In the genomic region with DNA sequence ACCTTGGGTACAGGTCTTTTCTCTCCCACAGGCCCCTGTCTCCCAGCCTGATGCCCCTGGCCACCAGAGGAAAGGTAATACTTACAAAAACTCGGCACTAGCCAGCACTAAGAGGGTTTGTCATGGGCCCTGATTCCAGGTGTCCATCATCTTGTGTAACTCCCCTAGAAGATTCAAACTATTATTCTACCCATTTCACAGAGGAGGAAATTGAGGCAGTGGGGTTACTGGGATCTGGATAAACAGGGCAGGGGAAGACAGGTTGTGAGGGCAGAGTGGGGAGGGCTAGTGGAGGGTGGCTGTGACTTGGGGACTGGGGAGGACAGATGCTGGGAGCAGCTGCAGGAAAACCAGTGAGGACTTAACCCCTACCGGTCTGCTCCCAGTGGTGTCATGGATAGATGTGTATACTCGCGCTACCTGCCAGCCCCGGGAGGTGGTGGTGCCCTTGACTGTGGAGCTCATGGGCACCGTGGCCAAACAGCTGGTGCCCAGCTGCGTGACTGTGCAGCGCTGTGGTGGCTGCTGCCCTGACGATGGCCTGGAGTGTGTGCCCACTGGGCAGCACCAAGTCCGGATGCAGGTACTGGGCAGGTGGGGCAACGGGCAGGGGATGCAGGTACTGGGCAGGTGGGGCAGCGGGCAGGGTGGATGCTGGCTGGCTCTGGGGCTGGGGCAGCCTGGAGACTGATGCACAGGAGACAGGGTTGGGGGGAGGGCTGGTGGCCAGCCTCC, we compare ENCODE assay signal across 8 cellular contexts. TPM values are rescaled to one million over a fixed set of nuclear protein-coding genes. Genes with fewer than 3 reads are reported as not detected.
A peak's percentile ranks its signal among the peaks of the same experiment; 100 is the strongest.
DNase-seq lines count a peak whose midpoint lies in the region; ATAC-seq and TF ChIP-seq lines count a peak whose summit lies in the region.

No MANE protein-coding gene starts in this region.

- no peak overlapping the region for H4K5ac ChIP-seq in H9 (ENCODE audit: insufficient read length, low read depth, low read length)

- no peak overlapping the region for H2AK5ac ChIP-seq in H9 (ENCODE audit: insufficient read length, low read length)

- no peak overlapping the region for H3T11ph ChIP-seq in H9 (ENCODE audit: low read length)

- no peaks in the 10 kb centered on the region for H3K4me1 ChIP-seq in H9 (ENCODE audit: insufficient read depth, low read length)
- H3K4me1 ChIP-seq in hepatocyte (ENCODE audit: insufficient read depth), result peaks cover 14% of the 10 kb centered on the region
- H3K4me1 ChIP-seq in spleen, result peaks cover 34 to 94% (median 76%) of the 10 kb centered on the region in 6 donors

- H3K27me3 Mint-ChIP-seq in H9 (ENCODE audit: low read depth), result peaks cover 20% of the 10 kb centered on the region
- H3K27me3 Mint-ChIP-seq in activated B cell treated with CpG ODN at 0.5 μM for 24 hours, result no peaks in the 10 kb centered on the region

- peaks cover 18% of the 10 kb centered on the region for H3K23me2 ChIP-seq in H9 (ENCODE audit: insufficient read length, low read depth, low read length, poor library complexity, severe bottlenecking)

- H3K27ac ChIP-seq in H9 (ENCODE audit: insufficient read length, low read depth, low read length), result no peak overlapping the region
- H3K27ac ChIP-seq in hepatocyte, result no peak overlapping the region
- H3K27ac ChIP-seq in spleen, result peak overlapping the region; percentile 72 to 93 (median 86)

- H3K9me3 Mint-ChIP-seq in H9 (no peaks in the 10 kb centered on the region), activated B cell treated with CpG ODN at 0.5 μM for 24 hours (no peaks in the 10 kb centered on the region)

- ATAC-seq in activated B cell treated with CpG ODN at 0.5 μM for 24 hours (ENCODE audit: low read depth), result no peak

- POLR2A ChIA-PET in activated B cell treated with CpG ODN at 0.5 μM for 24 hours (lab: Charles Lee), result interaction anchor here (1.3 to 2.0 kb wide), 4 partner anchors 9 to 50 kb away, joined by 4 to 11 read pairs (median 6); partner anchors contain the start of genes NUDT22, STIP1 and TRPT1

- no peaks in the 10 kb centered on the region for H3K9me3 ChIP-seq in H9 (ENCODE audit: control insufficient read depth, low read depth, low read length)
- no peaks in the 10 kb centered on the region for H3K9me3 ChIP-seq in hepatocyte (ENCODE audit: low read depth)
- H3K9me3 ChIP-seq in spleen, result no peaks in the 10 kb centered on the region

- H3K4me3 Mint-ChIP-seq in H9 (peak overlapping the region; percentile 81 to 85), activated B cell treated with CpG ODN at 0.5 μM for 24 hours (peak overlapping the region; percentile 90)

- H2BK20ac ChIP-seq in H9 (ENCODE audit: low read depth, low read length, poor library complexity, severe bottlenecking), result no peak overlapping the region

- no peaks in the 10 kb centered on the region for H3K36me3 ChIP-seq in hepatocyte (replicated peaks; ENCODE audit: insufficient read depth, low read depth)
- H3K36me3 ChIP-seq in spleen, result peaks cover 0 to 33% (median 18%) of the 10 kb centered on the region in 6 donors

- H3K14ac ChIP-seq in H9 (ENCODE audit: insufficient read depth, low read length), result no peak overlapping the region

- H3K23ac ChIP-seq in H9 (ENCODE audit: insufficient read length, low read depth, low read length), result no peak overlapping the region

- no peaks in the 10 kb centered on the region for H3K9me2 ChIP-seq in hepatocyte (replicated peaks; ENCODE audit: insufficient read depth)

- H2BK12ac ChIP-seq in H9 (ENCODE audit: insufficient read length, low read depth, low read length), result no peak overlapping the region

- TF ChIP-seq CTCF in H9 (conservative IDR thresholded peaks at IDR 0.05), result no peak
- no peak for TF ChIP-seq CTCF in activated B cell treated with CpG ODN at 0.5 μM for 24 hours (IDR thresholded peaks at IDR 0.05)
- no peak for TF ChIP-seq CTCF in hepatocyte (IDR thresholded peaks at IDR 0.05; ENCODE audit: poor library complexity)
- TF ChIP-seq CTCF in spleen (IDR thresholded peaks at IDR 0.05 in 8 of 11, conservative IDR thresholded peaks at IDR 0.05 in 3 of 11), result no peak

- H3K4me3 ChIP-seq in hepatocyte (peak overlapping the region; percentile 87), spleen (peak overlapping the region; percentile 67 to 96 (median 78))

- no peak overlapping the region for H4K8ac ChIP-seq in H9 (replicated peaks; ENCODE audit: insufficient read length, low read depth, low read length)

- H4K91ac ChIP-seq in H9 (ENCODE audit: insufficient read length, low read depth, low read length), result no peak overlapping the region

- no peaks in the 10 kb centered on the region for H3K79me2 ChIP-seq in H9 (ENCODE audit: insufficient read depth, low read length)
- peaks cover 24% of the 10 kb centered on the region for H3K79me2 ChIP-seq in hepatocyte

- H3K18ac ChIP-seq in H9 (ENCODE audit: insufficient read length, low read depth, low read length), result no peak overlapping the region

- H4K20me1 ChIP-seq in H9 (ENCODE audit: control insufficient read depth, insufficient read depth, insufficient read length) (no peaks in the 10 kb centered on the region), hepatocyte (ENCODE audit: insufficient read depth, poor library complexity, severe bottlenecking) (peaks cover 10% of the 10 kb centered on the region)

- peaks cover 22 to 30% of the 10 kb centered on the region in 2 experiments for H3K4me1 Mint-ChIP-seq in H9
- peaks cover 79% of the 10 kb centered on the region for H3K4me1 Mint-ChIP-seq in activated B cell treated with CpG ODN at 0.5 μM for 24 hours

- H3K27ac Mint-ChIP-seq in H9, result no peak overlapping the region
- peak overlapping the region; percentile 93 for H3K27ac Mint-ChIP-seq in activated B cell treated with CpG ODN at 0.5 μM for 24 hours

- H3K9ac ChIP-seq in H9 (ENCODE audit: extremely low read depth, insufficient read length, low read length), result no peak overlapping the region

- H3K27me3 ChIP-seq in H9 (ENCODE audit: insufficient read depth, low read length), result no peaks in the 10 kb centered on the region; the same call in 1 of the 2 replicates
- no peaks in the 10 kb centered on the region for H3K27me3 ChIP-seq in hepatocyte
- H3K27me3 ChIP-seq in spleen (replicated peaks in 1 of 7), result no peaks in the 10 kb centered on the region

- CTCF ChIA-PET in activated B cell treated with CpG ODN at 0.5 μM for 24 hours (lab: Charles Lee), result no interaction called here

- no peak for TF ChIP-seq POLR2A in spleen (IDR thresholded peaks at IDR 0.05)

- H3K56ac ChIP-seq in H9 (ENCODE audit: insufficient read length, low read depth, low read length), result no peak overlapping the region

- no peak overlapping the region for H3K4ac ChIP-seq in H9 (ENCODE audit: low read depth, low read length)

- H3K4me2 ChIP-seq in H9 (ENCODE audit: insufficient read depth, insufficient read length, low read length) (peak overlapping the region; percentile 42), hepatocyte (peak overlapping the region; percentile 97)

- intact Hi-C loops in activated B cell treated with CpG ODN at 0.5 μM for 24 hours (cut with micrococcal nuclease), result loop anchor here (1.0 kb wide), 1 partner anchor 35 kb away; no protein-coding TSS in a partner anchor
- intact Hi-C loops in spleen (cut with DNase I; ENCODE audit: low total_unique reads), result no loop called here

- no peak overlapping the region for H2BK5ac ChIP-seq in H9 (ENCODE audit: insufficient read length, low read length)

- DNase-seq in H9 (no peak), activated B cell treated with CpG ODN at 0.5 μM for 24 hours (no peak), hepatocyte (ENCODE audit: low spot score) (no peak), spleen (peak; percentile 81), NCI-H226 (no peak), HT-29 (ENCODE audit: low spot score) (no peak), SHP77 treated with DMSO at 0.1 percent for 48 hours (lab: John Stamatoyannopoulos, UW) (no peak), ACHN (no peak)

- H2AFZ ChIP-seq in H9 (ENCODE audit: low read length) (no peak overlapping the region), hepatocyte (no peak overlapping the region)

- H2BK15ac ChIP-seq in H9 (ENCODE audit: low read depth, low read length), result no peak overlapping the region

- WGBS in H9 (ENCODE audit: extremely low coverage, insufficient read length, low lambda C conversion rate), result no CpG with 5 or more reads among the region's 12 CpGs
- WGBS in hepatocyte (ENCODE audit: low lambda C conversion rate, missing lambda C conversion rate), result 92% methylated on average over 11 of the region's 12 CpGs
- WGBS in spleen, 5 donors, result 85 to 92% (median 88%) methylated on average over 4 to 12 of the region's 12 CpGs

- H3K36me3 Mint-ChIP-seq in H9 (ENCODE audit: insufficient read depth in 1 of 3, low read depth in 3 of 3), result peaks cover 4 to 26% (median 13%) of the 10 kb centered on the region in 3 experiments; a peak in 6 of 7 replicates
- peaks cover 36% of the 10 kb centered on the region for H3K36me3 Mint-ChIP-seq in activated B cell treated with CpG ODN at 0.5 μM for 24 hours (ENCODE audit: low read depth)

- in situ Hi-C loops in ACHN (cut with HindIII; ENCODE audit: low pct_ligation_motif_present, low pct_unique_long_range_greater_than_20kb, low sequenced_read_pairs), result no loop called here

- H2BK120ac ChIP-seq in H9 (ENCODE audit: low read depth, low read length, poor library complexity, severe bottlenecking), result no peak overlapping the region

- H3K79me1 ChIP-seq in H9 (ENCODE audit: insufficient read depth, low read depth, low read length, poor library complexity, severe bottlenecking), result no peaks in the 10 kb centered on the region

RNA-seq across cellular contexts. Expression of gene VEGFB, which starts 1.2 kb away (rescaled TPM):
- 57.1 and 57.7 TPM in 2 replicates for total RNA-seq in H9 (2021)
- 86.7 and 97.4 TPM in 2 replicates for total RNA-seq in activated B cell treated with CpG ODN at 0.5 μM for 24 hours
- 29.1 and 30.5 TPM in 2 replicates for total RNA-seq in hepatocyte
- polyA plus RNA-seq in hepatocyte, result 116 and 117 TPM in 2 replicates
- 100 to 1,000 TPM in 1 of 7 donors, 10 to 100 TPM in 6; 38.3 to 103 (median 63.5) TPM for total RNA-seq in spleen
- 10 to 100 TPM; 81.6 to 96.9 (median 87.1) TPM for polyA plus RNA-seq in spleen
- 49.2 and 53.7 TPM in 2 replicates for total RNA-seq in HT-29 (2014; rRNA removed; shearing (Covaris generic))

RNA-seq across cellular contexts. Expression of gene DNAJC4, which starts 5.2 kb away (rescaled TPM):
- 21.0 and 24.2 TPM in 2 replicates for total RNA-seq in H9 (2021)
- total RNA-seq in activated B cell treated with CpG ODN at 0.5 μM for 24 hours, result 47.5 and 53.3 TPM in 2 replicates
- 12.8 and 13.4 TPM in 2 replicates for total RNA-seq in hepatocyte
- 58.4 and 61.7 TPM in 2 replicates for polyA plus RNA-seq in hepatocyte
- total RNA-seq in spleen, result 10 to 100 TPM; 28.0 to 59.9 (median 49.0) TPM
- polyA plus RNA-seq in spleen, result 100 to 1,000 TPM in 1 of 3 donors, 10 to 100 TPM in 2; 83.7 to 113 (median 85.8) TPM
- total RNA-seq in HT-29 (2014; rRNA removed; shearing (Covaris generic)), result 19.5 and 23.5 TPM in 2 replicates

RNA-seq across cellular contexts. Expression of gene FKBP2, which starts 5.3 kb away (rescaled TPM):
- total RNA-seq in H9 (2021) (36.5 and 41.0 TPM in 2 replicates), activated B cell treated with CpG ODN at 0.5 μM for 24 hours (31.4 and 39.4 TPM in 2 replicates), hepatocyte (57.7 and 73.5 TPM in 2 replicates), spleen (10 to 100 TPM; 26.9 to 98.3 (median 42.6) TPM)
- polyA plus RNA-seq in hepatocyte (349 and 421 TPM in 2 replicates), spleen (100 to 1,000 TPM in 1 of 3 donors, 10 to 100 TPM in 2; 90.8 to 104 (median 98.4) TPM)
- 241 and 259 TPM in 2 replicates for total RNA-seq in HT-29 (2014; rRNA removed; shearing (Covaris generic))

RNA-seq across cellular contexts. Expression of gene NUDT22, which starts 9.5 kb away (rescaled TPM):
- total RNA-seq in H9 (2021) (39.6 and 45.8 TPM in 2 replicates), activated B cell treated with CpG ODN at 0.5 μM for 24 hours (81.0 and 95.3 TPM in 2 replicates), hepatocyte (42.9 and 49.5 TPM in 2 replicates), spleen (10 to 100 TPM; 68.1 to 88.6 (median 78.2) TPM)
- polyA plus RNA-seq in hepatocyte (66.6 and 70.4 TPM in 2 replicates), spleen (100 to 1,000 TPM in 1 of 3 donors, 10 to 100 TPM in 2; 61.8 to 109 (median 96.3) TPM)
- total RNA-seq in HT-29 (2014; rRNA removed; shearing (Covaris generic)), result 224 and 226 TPM in 2 replicates

RNA-seq across cellular contexts. Expression of gene TRPT1, which starts 9.6 kb away (rescaled TPM):
- 31.5 and 33.6 TPM in 2 replicates for total RNA-seq in H9 (2021)
- 50.6 and 51.3 TPM in 2 replicates for total RNA-seq in activated B cell treated with CpG ODN at 0.5 μM for 24 hours
- 26.3 and 52.8 TPM in 2 replicates for total RNA-seq in hepatocyte
- polyA plus RNA-seq in hepatocyte, result 55.5 and 56.0 TPM in 2 replicates
- total RNA-seq in spleen, result 10 to 100 TPM; 34.2 to 56.3 (median 40.0) TPM
- 10 to 100 TPM; 57.8 to 74.0 (median 60.8) TPM for polyA plus RNA-seq in spleen
- 112 and 126 TPM in 2 replicates for total RNA-seq in HT-29 (2014; rRNA removed; shearing (Covaris generic))

Comparison
In these comparisons a context has a peak if more than half of its experiments do, and no peak if none do; other contexts are left out.
1. H3K27ac ChIP-seq: peak in spleen (8 of 8); none in H9 (single experiment) and hepatocyte (single experiment).